In genomic region chr6:84773431-84774173, GRCh38 we compare ENCODE assay signal across 8 cellular contexts. TPM values are rescaled to one million over a fixed set of nuclear protein-coding genes. Genes with fewer than 3 reads are reported as not detected.
A peak's percentile ranks its signal among the peaks of the same experiment; 100 is the strongest.
DNase-seq lines count a peak whose midpoint lies in the region; ATAC-seq and TF ChIP-seq lines count a peak whose summit lies in the region.

No MANE protein-coding gene starts in this region.

- no peak for TF ChIP-seq CTCF in osteocyte (IDR thresholded peaks at IDR 0.05)

- peak overlapping the region; percentile 72 for H3K4me3 Mint-ChIP-seq in osteocyte (ENCODE audit: unreplicated experiment)

- DNase-seq in ELR (ENCODE audit: low read depth) (peak; percentile 27), NCI-H1930 (lab: John Stamatoyannopoulos, UW) (peak; percentile 38 to 72), fibroblast of gingiva (ENCODE audit: low read depth) (peak; percentile 29), osteocyte (ENCODE audit: extremely low spot score, unreplicated experiment) (no peak), SIG-M5 treated with dmso at 0.1 percent for 504 hours (lab: John Stamatoyannopoulos, UW; ENCODE audit: unreplicated experiment) (no peak), pons (ENCODE audit: low spot score) (no peak), middle frontal gyrus (ENCODE audit: extremely low spot score, low spot score) (no peak)

- H3K36me3 Mint-ChIP-seq in osteocyte (ENCODE audit: unreplicated experiment): peaks cover 2% of the 10 kb centered on the region

- H3K27ac Mint-ChIP-seq in osteocyte (ENCODE audit: unreplicated experiment): no peak overlapping the region

- peaks cover 4% of the 10 kb centered on the region for H3K9me3 Mint-ChIP-seq in osteocyte (ENCODE audit: unreplicated experiment)

- peaks cover 20% of the 10 kb centered on the region for H3K4me1 Mint-ChIP-seq in osteocyte (ENCODE audit: unreplicated experiment)

- no peak for ATAC-seq in GM18867 (IDR thresholded peaks at IDR 0.05; ENCODE audit: unreplicated experiment)

- peaks cover 85% of the 10 kb centered on the region for H3K27me3 Mint-ChIP-seq in osteocyte (ENCODE audit: unreplicated experiment)

RNA-seq across cellular contexts. Expression of gene TBX18, which starts 9.2 kb away (rescaled TPM):
- total RNA-seq in osteocyte: 5.4 and 8.0 TPM in 2 replicates

Comparison
In these comparisons a context has a peak if more than half of its experiments do, and no peak if none do; other contexts are left out.
1. DNase-seq: peak in ELR (single experiment), NCI-H1930 (2 of 2) and fibroblast of gingiva (single experiment); none in osteocyte (single experiment), SIG-M5 treated with dmso at 0.1 percent for 504 hours (single experiment), pons (single experiment) and middle frontal gyrus (single experiment).